In genomic region chr22:37907036-37907954, GRCh38 we compare ENCODE assay signal across 1 cellular context.
TF ChIP-seq lines count a peak whose summit lies in the region.

No MANE protein-coding gene starts in this region.

TF ChIP-seq in GM12878, 131 proteins besides CTCF, POLR2A, EP300 and RAD21:
- TF ChIP-seq TCF7 (IDR thresholded peaks at IDR 0.05; ENCODE audit: borderline replicate concordance) (no peak), RBBP5 (conservative IDR thresholded peaks at IDR 0.05) (no peak)
